Comparison of ENCODE assay signal across 9 cellular contexts in genomic region chr2:112784199-112785189, GRCh38. TPM values are rescaled to one million over a fixed set of nuclear protein-coding genes. Genes with fewer than 3 reads are reported as not detected.
DNase-seq lines count a peak whose midpoint lies in the region; ATAC-seq, FAIRE-seq and TF ChIP-seq lines count a peak whose summit lies in the region.
"Had no signal": no experiment of that assay in that cellular context is flagged by ENCODE, and none has a peak within 500 bp of the region (broad histone marks: within the 10 kb centered on the region; RNA-seq: fewer than 3 reads in every experiment).

Gene IL1A, minus strand, starts transcription at chr2:112784493. Its CDS starts 723 bp downstream, at chr2:112783770.

- peaks cover 44% of the 10 kb centered on the region for H3K27me3 Mint-ChIP-seq in activated naive CD8-positive, alpha-beta T cell treated with anti-CD3 and anti-CD28 coated beads, Interleukin-2, amount 10 ng/mL, durations not matched to agents 7 days and 5 days
- peaks cover 12% of the 10 kb centered on the region for H3K27me3 Mint-ChIP-seq in activated naive CD8-positive, alpha-beta T cell treated with anti-CD3 and anti-CD28 coated beads, Interleukin-2, amount 50 U/mL, for 24 hours

- H3K27ac ChIP-seq in hepatocyte = peak within 1 kb of the TSS; percentile 39
- H3K27ac ChIP-seq: heart right ventricle had no signal

- H3K4me1 ChIP-seq in hepatocyte (ENCODE audit: insufficient read depth) = no peaks in the 10 kb centered on the region

- no peaks in the 10 kb centered on the region for H3K27me3 ChIP-seq in hepatocyte

- WGBS in hepatocyte (ENCODE audit: low lambda C conversion rate, missing lambda C conversion rate) = 30% methylated on average over 13 of the region's 13 CpGs

- H3K9me2 ChIP-seq in hepatocyte (replicated peaks; ENCODE audit: insufficient read depth) = no peaks in the 10 kb centered on the region

- ATAC-seq in activated naive CD8-positive, alpha-beta T cell treated with anti-CD3 and anti-CD28 coated beads, Interleukin-2, amount 10 ng/mL, durations not matched to agents 7 days and 5 days (ENCODE audit: low read depth) = no peak
- no peak for ATAC-seq in activated naive CD8-positive, alpha-beta T cell treated with anti-CD3 and anti-CD28 coated beads, Interleukin-2, amount 50 U/mL, for 24 hours
- ATAC-seq in SK-N-SH treated with all-trans-retinoic acid at 6 μM for 48 hours (peak; percentile 68), GM21786 (IDR thresholded peaks at IDR 0.05; ENCODE audit: unreplicated experiment) (no peak)
- ATAC-seq: heart right ventricle had no signal

- POLR2A ChIA-PET in activated naive CD8-positive, alpha-beta T cell treated with anti-CD3 and anti-CD28 coated beads, Interleukin-2, amount 10 ng/mL, durations not matched to agents 7 days and 5 days (lab: Charles Lee) = no interaction called here

- H3K27ac Mint-ChIP-seq in activated naive CD8-positive, alpha-beta T cell treated with anti-CD3 and anti-CD28 coated beads, Interleukin-2, amount 10 ng/mL, durations not matched to agents 7 days and 5 days = peak within 1 kb of the TSS; percentile 4
- H3K27ac Mint-ChIP-seq in activated naive CD8-positive, alpha-beta T cell treated with anti-CD3 and anti-CD28 coated beads, Interleukin-2, amount 50 U/mL, for 24 hours = no peak within 1 kb of the TSS

- DNase-seq in activated naive CD8-positive, alpha-beta T cell treated with anti-CD3 and anti-CD28 coated beads, Interleukin-2, amount 10 ng/mL, durations not matched to agents 7 days and 5 days = no peak
- no peak for DNase-seq in activated naive CD8-positive, alpha-beta T cell treated with anti-CD3 and anti-CD28 coated beads, Interleukin-2, amount 50 U/mL, for 24 hours
- DNase-seq in hepatocyte (ENCODE audit: low spot score) (peak; percentile 71), urothelium cell line (ENCODE audit: low spot score) (peak; percentile 75), UCSD-AML1 (lab: John Stamatoyannopoulos, UW; ENCODE audit: unreplicated experiment) (no peak), cerebellum (ENCODE audit: low spot score) (no peak)
- DNase-seq: heart right ventricle had no signal

- H4K20me1 ChIP-seq in hepatocyte (ENCODE audit: insufficient read depth, poor library complexity, severe bottlenecking) = no peaks in the 10 kb centered on the region

- no peaks in the 10 kb centered on the region for H3K79me2 ChIP-seq in hepatocyte

- no peaks in the 10 kb centered on the region for H3K36me3 ChIP-seq in hepatocyte (replicated peaks; ENCODE audit: insufficient read depth, low read depth)
- H3K36me3 ChIP-seq: heart right ventricle had no signal

- peaks cover 2% of the 10 kb centered on the region for H3K9me3 Mint-ChIP-seq in activated naive CD8-positive, alpha-beta T cell treated with anti-CD3 and anti-CD28 coated beads, Interleukin-2, amount 10 ng/mL, durations not matched to agents 7 days and 5 days
- no peaks in the 10 kb centered on the region for H3K9me3 Mint-ChIP-seq in activated naive CD8-positive, alpha-beta T cell treated with anti-CD3 and anti-CD28 coated beads, Interleukin-2, amount 50 U/mL, for 24 hours

- no peak within 1 kb of the TSS for H3K4me3 Mint-ChIP-seq in activated naive CD8-positive, alpha-beta T cell treated with anti-CD3 and anti-CD28 coated beads, Interleukin-2, amount 10 ng/mL, durations not matched to agents 7 days and 5 days
- no peak within 1 kb of the TSS for H3K4me3 Mint-ChIP-seq in activated naive CD8-positive, alpha-beta T cell treated with anti-CD3 and anti-CD28 coated beads, Interleukin-2, amount 50 U/mL, for 24 hours

- peak; percentile 87 for FAIRE-seq in urothelium cell line (lab: Jason Lieb, UNC)

- peaks cover 8% of the 10 kb centered on the region for H3K4me1 Mint-ChIP-seq in activated naive CD8-positive, alpha-beta T cell treated with anti-CD3 and anti-CD28 coated beads, Interleukin-2, amount 10 ng/mL, durations not matched to agents 7 days and 5 days
- peaks cover 10% of the 10 kb centered on the region for H3K4me1 Mint-ChIP-seq in activated naive CD8-positive, alpha-beta T cell treated with anti-CD3 and anti-CD28 coated beads, Interleukin-2, amount 50 U/mL, for 24 hours

- H3K9me3 ChIP-seq in hepatocyte (ENCODE audit: low read depth) = no peaks in the 10 kb centered on the region
- H3K9me3 ChIP-seq: heart right ventricle had no signal

- TF ChIP-seq CTCF in hepatocyte (IDR thresholded peaks at IDR 0.05; ENCODE audit: poor library complexity) = no peak

- peak within 1 kb of the TSS; percentile 65 for H3K4me2 ChIP-seq in hepatocyte

- H3K36me3 Mint-ChIP-seq in activated naive CD8-positive, alpha-beta T cell treated with anti-CD3 and anti-CD28 coated beads, Interleukin-2, amount 10 ng/mL, durations not matched to agents 7 days and 5 days = peaks cover 2% of the 10 kb centered on the region
- H3K36me3 Mint-ChIP-seq in activated naive CD8-positive, alpha-beta T cell treated with anti-CD3 and anti-CD28 coated beads, Interleukin-2, amount 50 U/mL, for 24 hours (ENCODE audit: low read depth) = no peaks in the 10 kb centered on the region

- peak within 1 kb of the TSS; percentile 46 for H2AFZ ChIP-seq in hepatocyte

- H3K4me3 ChIP-seq in hepatocyte = peak within 1 kb of the TSS; percentile 2
- H3K4me3 ChIP-seq: heart right ventricle had no signal

TF ChIP-seq in SK-N-SH treated with all-trans-retinoic acid at 6 μM for 48 hours, 23 proteins besides CTCF, POLR2A, EP300 and RAD21:
- TF ChIP-seq CSDC2 (CRISPR knock-in tag; IDR thresholded peaks at IDR 0.05) (no peak), ZNF565 (CRISPR knock-in tag; conservative IDR thresholded peaks at IDR 0.05; ENCODE audit: low read depth) (no peak), TOX (CRISPR knock-in tag; IDR thresholded peaks at IDR 0.05; ENCODE audit: borderline replicate concordance) (no peak), TSHZ2 (CRISPR knock-in tag; IDR thresholded peaks at IDR 0.05) (no peak), RARB (CRISPR knock-in tag; IDR thresholded peaks at IDR 0.05) (no peak)
TF ChIP-seq in SK-N-SH treated with all-trans-retinoic acid at 6 μM for 48 hours: peak in this region for 0.

RNA-seq across cellular contexts. Expression of gene IL1A, which starts in this region (rescaled TPM):
- not detected for total RNA-seq in activated naive CD8-positive, alpha-beta T cell treated with anti-CD3 and anti-CD28 coated beads, Interleukin-2, amount 10 ng/mL, durations not matched to agents 7 days and 5 days
- total RNA-seq in hepatocyte (2.3 and 3.1 TPM in 2 replicates), cerebellum (0.09 TPM)
- polyA plus RNA-seq in hepatocyte = 1.1 and 1.4 TPM in 2 replicates
- total RNA-seq: heart right ventricle had no signal

Comparison
In these comparisons a context has a peak if more than half of its experiments do, and no peak if none do; other contexts are left out.
1. DNase-seq: peak in hepatocyte (single experiment) and urothelium cell line (single experiment); none in activated naive CD8-positive, alpha-beta T cell treated with anti-CD3 and anti-CD28 coated beads, Interleukin-2, amount 10 ng/mL, durations not matched to agents 7 days and 5 days (single experiment), activated naive CD8-positive, alpha-beta T cell treated with anti-CD3 and anti-CD28 coated beads, Interleukin-2, amount 50 U/mL, for 24 hours (single experiment), UCSD-AML1 (single experiment) and cerebellum (single experiment).